In genomic region chr11:134071766-134072403, GRCh38 we compare ENCODE assay signal across 12 cellular contexts. TPM values are rescaled to one million over a fixed set of nuclear protein-coding genes. Genes with fewer than 3 reads are reported as not detected.
DNase-seq lines count a peak whose midpoint lies in the region; ATAC-seq and TF ChIP-seq lines count a peak whose summit lies in the region.
"Had no signal": no experiment of that assay in that cellular context is flagged by ENCODE, and none has a peak within 500 bp of the region (broad histone marks: within the 10 kb centered on the region; RNA-seq: fewer than 3 reads in every experiment).

No MANE protein-coding gene starts in this region.

- WGBS in gastroesophageal sphincter (ENCODE audit: low coverage in 1 of 2), 2 donors: 83 to 93% methylated on average over 2 to 3 of the region's 3 CpGs
- 74 to 80% methylated on average over 3 of the region's 3 CpGs for WGBS in tibial nerve, 2 donors

- H3K4me3 ChIP-seq in gastroesophageal sphincter (no peak overlapping the region), tibial nerve (no peak overlapping the region)
- H3K4me3 ChIP-seq: gastrocnemius medialis had no signal

- H3K27ac ChIP-seq in gastroesophageal sphincter (peak overlapping the region in 3 of 4 donors; percentile 56 to 97 (median 58)), tibial nerve (peak overlapping the region in 3 of 4 donors; percentile 57 to 97 (median 88))
- H3K27ac ChIP-seq: gastrocnemius medialis had no signal

- DNase-seq in SHP77 (lab: John Stamatoyannopoulos, UW) (peak; percentile 19 to 23), SHP77 treated with DMSO at 0.1 percent for 48 hours (lab: John Stamatoyannopoulos, UW) (no peak), NCI-H524 (lab: John Stamatoyannopoulos, UW) (peak; percentile 15 to 69), tibial nerve (ENCODE audit: low spot score in 2 of 2) (no peak), SKM-1 (lab: John Stamatoyannopoulos, UW; ENCODE audit: unreplicated experiment) (no peak)
- DNase-seq in stimulated activated naive B cell treated with anti-CD40 and anti-IgM and Interleukin-4, amounts not matched to agents 10 μg/mL and 1 μg/mL and 100 μg/mL, for 72 hours: no peak
- DNase-seq: gastrocnemius medialis, GF-D8 had no signal

- no peak for ATAC-seq in gastroesophageal sphincter
- no peak for ATAC-seq in stimulated activated naive B cell treated with anti-CD40 and anti-IgM and Interleukin-4, amounts not matched to agents 10 μg/mL and 1 μg/mL and 100 μg/mL, for 72 hours (replicated peaks)
- no peak for ATAC-seq in GM19351 (IDR thresholded peaks at IDR 0.05; ENCODE audit: unreplicated experiment)
- ATAC-seq: gastrocnemius medialis had no signal

- no peaks in the 10 kb centered on the region for H3K9me3 Mint-ChIP-seq in stimulated activated naive B cell treated with anti-CD40 and anti-IgM and Interleukin-4, amounts not matched to agents 10 μg/mL and 1 μg/mL and 100 μg/mL, for 72 hours
- H3K9me3 Mint-ChIP-seq: activated naive CD4-positive, alpha-beta T cell treated with anti-CD3 and anti-CD28 coated beads, Interleukin-2, amount 50 U/mL, for 24 hours; T-helper 2 cell treated with Interferon-gamma antibody and Interleukin-4, amounts not matched to agents 5 μg/mL and 100 μg/mL, for 36 hours had no signal

- H3K36me3 ChIP-seq in gastroesophageal sphincter (no peaks in the 10 kb centered on the region), tibial nerve (no peaks in the 10 kb centered on the region)
- H3K36me3 ChIP-seq: gastrocnemius medialis had no signal

- peaks cover 6 to 12% of the 10 kb centered on the region in 2 donors for H3K27me3 Mint-ChIP-seq in stimulated activated naive B cell treated with anti-CD40 and anti-IgM and Interleukin-4, amounts not matched to agents 10 μg/mL and 1 μg/mL and 100 μg/mL, for 72 hours
- H3K27me3 Mint-ChIP-seq: activated naive CD4-positive, alpha-beta T cell treated with anti-CD3 and anti-CD28 coated beads, Interleukin-2, amount 50 U/mL, for 24 hours had no signal

- H3K4me1 Mint-ChIP-seq in stimulated activated naive B cell treated with anti-CD40 and anti-IgM and Interleukin-4, amounts not matched to agents 10 μg/mL and 1 μg/mL and 100 μg/mL, for 72 hours: peaks cover 17 to 19% of the 10 kb centered on the region in 2 donors

- TF ChIP-seq CTCF in gastroesophageal sphincter (IDR thresholded peaks at IDR 0.05) (peak in 2 of 4 experiments; percentile 17 to 31), tibial nerve (IDR thresholded peaks at IDR 0.05) (peak in 1 of 5 experiments; percentile 15)

- H3K27me3 ChIP-seq in gastroesophageal sphincter (no peaks in the 10 kb centered on the region), tibial nerve (no peaks in the 10 kb centered on the region)

- peaks cover 0 to 62% (median 10%) of the 10 kb centered on the region in 3 donors for H3K4me1 ChIP-seq in gastroesophageal sphincter
- H3K4me1 ChIP-seq in tibial nerve: peaks cover 0 to 58% (median 10%) of the 10 kb centered on the region in 4 donors

- H3K27ac Mint-ChIP-seq in stimulated activated naive B cell treated with anti-CD40 and anti-IgM and Interleukin-4, amounts not matched to agents 10 μg/mL and 1 μg/mL and 100 μg/mL, for 72 hours: no peak overlapping the region
- H3K27ac Mint-ChIP-seq: activated naive CD4-positive, alpha-beta T cell treated with anti-CD3 and anti-CD28 coated beads, Interleukin-2, amount 50 U/mL, for 24 hours; T-helper 2 cell treated with Interferon-gamma antibody and Interleukin-4, amounts not matched to agents 5 μg/mL and 100 μg/mL, for 36 hours had no signal

- no peak overlapping the region for H3K4me3 Mint-ChIP-seq in stimulated activated naive B cell treated with anti-CD40 and anti-IgM and Interleukin-4, amounts not matched to agents 10 μg/mL and 1 μg/mL and 100 μg/mL, for 72 hours
- H3K4me3 Mint-ChIP-seq: activated naive CD4-positive, alpha-beta T cell treated with anti-CD3 and anti-CD28 coated beads, Interleukin-2, amount 50 U/mL, for 24 hours; T-helper 2 cell treated with Interferon-gamma antibody and Interleukin-4, amounts not matched to agents 5 μg/mL and 100 μg/mL, for 36 hours had no signal

- peaks cover 0 to 2% of the 10 kb centered on the region in 2 donors for H3K36me3 Mint-ChIP-seq in stimulated activated naive B cell treated with anti-CD40 and anti-IgM and Interleukin-4, amounts not matched to agents 10 μg/mL and 1 μg/mL and 100 μg/mL, for 72 hours
- H3K36me3 Mint-ChIP-seq: activated naive CD4-positive, alpha-beta T cell treated with anti-CD3 and anti-CD28 coated beads, Interleukin-2, amount 50 U/mL, for 24 hours had no signal

- TF ChIP-seq EP300 in gastroesophageal sphincter (IDR thresholded peaks at IDR 0.05): no peak
- TF ChIP-seq EP300 in tibial nerve (IDR thresholded peaks at IDR 0.05): no peak

- TF ChIP-seq POLR2A in gastroesophageal sphincter (IDR thresholded peaks at IDR 0.05): no peak
- TF ChIP-seq POLR2A in tibial nerve (IDR thresholded peaks at IDR 0.05): no peak

- no peaks in the 10 kb centered on the region for H3K9me3 ChIP-seq in gastroesophageal sphincter
- H3K9me3 ChIP-seq in tibial nerve: no peaks in the 10 kb centered on the region
- H3K9me3 ChIP-seq: gastrocnemius medialis had no signal

RNA-seq across cellular contexts. Expression of gene JAM3, which starts 3.0 kb away (rescaled TPM):
- total RNA-seq in gastroesophageal sphincter (100 to 1,000 TPM in 3 of 4 donors, 10 to 100 TPM in 1; 91.0 to 163 (median 104) TPM), tibial nerve (100 to 1,000 TPM in 2 of 4 donors, 10 to 100 TPM in 2; 60.9 to 124 (median 96.5) TPM)

Comparison
In these comparisons a context has a peak if more than half of its experiments do, and no peak if none do; other contexts are left out.
1. DNase-seq: peak in SHP77 (2 of 2) and NCI-H524 (2 of 2); none in SHP77 treated with DMSO at 0.1 percent for 48 hours (single experiment), tibial nerve (0 of 2), SKM-1 (single experiment) and stimulated activated naive B cell treated with anti-CD40 and anti-IgM and Interleukin-4, amounts not matched to agents 10 μg/mL and 1 μg/mL and 100 μg/mL, for 72 hours (single experiment).